13 cellular contexts compared by ENCODE assay signal in the genomic region with DNA sequence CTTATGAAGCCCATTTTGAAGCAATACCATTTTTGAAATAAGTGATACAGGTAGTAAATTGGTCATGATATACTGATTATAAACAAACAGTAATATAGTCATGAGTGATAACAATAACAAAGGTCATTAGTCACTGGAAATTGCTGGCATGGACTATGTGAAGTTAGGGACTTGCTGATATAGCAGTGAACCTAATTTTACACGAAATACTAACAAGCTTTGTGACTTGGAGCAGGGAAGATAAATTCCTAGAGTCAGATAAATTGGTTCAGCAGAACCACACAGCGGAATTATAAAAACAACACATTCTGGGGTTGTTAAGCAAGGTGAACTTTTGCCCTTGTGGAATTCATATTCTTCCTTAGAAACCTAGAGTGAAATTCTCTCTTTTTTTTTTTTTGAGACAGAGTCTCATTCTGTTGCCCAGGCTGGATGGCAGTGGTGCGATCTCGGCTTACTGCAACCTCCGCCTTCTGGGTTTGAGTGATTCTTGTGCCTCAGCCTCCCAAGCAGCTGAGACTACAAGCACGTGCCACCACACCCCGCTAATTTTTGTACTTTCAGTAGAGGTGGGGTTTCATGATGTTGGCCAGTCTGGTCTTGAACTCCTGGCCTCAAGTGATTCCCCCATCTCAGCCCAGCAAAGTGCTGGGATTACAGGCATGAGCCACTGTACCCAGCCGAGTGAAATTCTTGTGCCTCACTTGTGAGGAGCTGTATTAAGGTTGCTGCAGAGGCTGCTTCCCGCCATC. TPM values are rescaled to one million over a fixed set of nuclear protein-coding genes. Genes with fewer than 3 reads are reported as not detected.
DNase-seq lines count a peak whose midpoint lies in the region; ATAC-seq and TF ChIP-seq lines count a peak whose summit lies in the region.
"Had no signal": no experiment of that assay in that cellular context is flagged by ENCODE, and none has a peak within 500 bp of the region (broad histone marks: within the 10 kb centered on the region; RNA-seq: fewer than 3 reads in every experiment).

No MANE protein-coding gene starts in this region.

- H3K27me3 ChIP-seq in adrenal gland, result no peaks in the 10 kb centered on the region
- H3K27me3 ChIP-seq in skeletal muscle satellite cell (ENCODE audit: control insufficient read depth, insufficient read depth, low read length), result no peaks in the 10 kb centered on the region

- no peak for TF ChIP-seq CTCF in adrenal gland (IDR thresholded peaks at IDR 0.05)
- TF ChIP-seq CTCF in fibroblast of villous mesenchyme (IDR thresholded peaks at IDR 0.05; ENCODE audit: insufficient read depth, low read depth, low read length), result no peak

- no peaks in the 10 kb centered on the region for H3K9me3 ChIP-seq in adrenal gland (replicated peaks in 1 of 3)
- H3K9me3 ChIP-seq in skeletal muscle satellite cell (replicated peaks; ENCODE audit: low read length), result no peaks in the 10 kb centered on the region

- peak overlapping the region; percentile 85 for H3K4me2 ChIP-seq in skeletal muscle satellite cell (ENCODE audit: low read length)

- peak overlapping the region in 3 of 5 donors; percentile 36 to 91 (median 56) for H3K27ac ChIP-seq in adrenal gland

- 43 to 51% (median 48%) methylated on average over 9 of the region's 9 CpGs for WGBS in adrenal gland, 4 donors

- no peak for ATAC-seq in HG03469 (IDR thresholded peaks at IDR 0.05; ENCODE audit: unreplicated experiment)
- no peak for ATAC-seq in GM18517 (IDR thresholded peaks at IDR 0.05; ENCODE audit: unreplicated experiment)

- peak overlapping the region in 1 of 4 donors; percentile 96 for H3K4me3 ChIP-seq in adrenal gland
- H3K4me3 ChIP-seq in fibroblast of villous mesenchyme (ENCODE audit: low read depth, low read length), result peak overlapping the region; percentile 19
- H3K4me3 ChIP-seq in skeletal muscle satellite cell (ENCODE audit: low read length), result peak overlapping the region; percentile 86

- H3K4me1 ChIP-seq in adrenal gland (replicated peaks in 1 of 2) (peaks cover 35 to 93% of the 10 kb centered on the region in 2 donors), skeletal muscle satellite cell (ENCODE audit: control insufficient read depth, insufficient read depth, low read length) (peaks cover 67% of the 10 kb centered on the region)

- peak overlapping the region; percentile 99 for H3K9ac ChIP-seq in skeletal muscle satellite cell (ENCODE audit: low read depth, low read length)

- no peak for TF ChIP-seq POLR2A in adrenal gland (IDR thresholded peaks at IDR 0.05)

- intact Hi-C loops in adrenal gland (cut with DNase I), result loop anchor here (10.0 kb wide), 2 partner anchors 68 to 172 kb away; no protein-coding TSS in a partner anchor

- H3K36me3 ChIP-seq in adrenal gland (replicated peaks in 1 of 2) (no peaks in the 10 kb centered on the region), skeletal muscle satellite cell (ENCODE audit: insufficient read depth, low read length) (peaks cover 33% of the 10 kb centered on the region)

- DNase-seq in HCEC 1CT (peak; percentile 64), adrenal gland (no peak), fibroblast of villous mesenchyme (ENCODE audit: low read depth) (peak; percentile 53), nucleus accumbens (lab: John Stamatoyannopoulos, UW) (no peak)
- DNase-seq in activated naive CD4-positive, alpha-beta T cell treated with Interleukin-2 at 50 U/mL for 16 hours, result no peak
- DNase-seq: activated naive CD8-positive, alpha-beta T cell treated with anti-CD3 and anti-CD28 coated beads, Interleukin-2, amount 10 ng/mL, durations not matched to agents 7 days and 5 days; endodermal cell; NCI-H1105; NCI-H446; Right ventricle myocardium superior had no signal

RNA-seq across cellular contexts. Expression of gene UGCG, which starts 6.0 kb away (rescaled TPM):
- total RNA-seq in adrenal gland (100 to 1,000 TPM in 3 of 8 donors, 10 to 100 TPM in 5; 41.4 to 139 (median 84.0) TPM), fibroblast of villous mesenchyme (179 and 399 TPM in 2 replicates)
- polyA plus RNA-seq in adrenal gland, result 10 to 100 TPM; 48.7 to 95.9 (median 68.9) TPM
- 74.3 and 79.1 TPM in 2 replicates for total RNA-seq in skeletal muscle satellite cell (2012; rRNA removed)

Comparison
In these comparisons a context has a peak if more than half of its experiments do, and no peak if none do; other contexts are left out.
1. DNase-seq: peak in HCEC 1CT (single experiment) and fibroblast of villous mesenchyme (single experiment); none in adrenal gland (0 of 7), activated naive CD4-positive, alpha-beta T cell treated with Interleukin-2 at 50 U/mL for 16 hours (single experiment) and nucleus accumbens (0 of 56).